ENCODE assay signal across 25 cellular contexts in genomic region chr18:1252936-1253335, GRCh38.
"Had no signal": no experiment of that assay in that cellular context is flagged by ENCODE, and none has a peak within 500 bp of the region (broad histone marks: within the 10 kb centered on the region; RNA-seq: fewer than 3 reads in every experiment).

No MANE protein-coding gene starts in this region.

- H3K9me3 ChIP-seq: ascending aorta, colonic mucosa, esophagus squamous epithelium, gastroesophageal sphincter had no signal

- DNase-seq: activated B cell treated with CpG ODN at 0.5 μM for 24 hours; activated CD4-positive, alpha-beta memory T cell treated with anti-CD3 and anti-CD28 coated beads for 36 hours; activated CD4-positive, alpha-beta T cell treated with anti-CD3 and anti-CD28 coated beads for 36 hours; activated CD4-positive, alpha-beta T cell treated with anti-CD3 and anti-CD28 coated beads, Interleukin-2, amount 10 ng/mL, durations not matched to agents 24 days and 14 days; activated CD8-positive, alpha-beta memory T cell treated with anti-CD3 and anti-CD28 coated beads, Interleukin-2, amount 10 ng/mL, durations not matched to agents 7 days and 5 days; activated CD8-positive, alpha-beta memory T cell treated with anti-CD3 and anti-CD28 coated beads, Interleukin-2, amount 50 U/mL, for 4 hours; activated CD8-positive, alpha-beta T cell treated with anti-CD3 and anti-CD28 coated beads, Interleukin-2, amount 10 ng/mL, durations not matched to agents 7 days and 5 days; activated gamma-delta T cell; activated naive CD4-positive, alpha-beta T cell; activated naive CD4-positive, alpha-beta T cell treated with anti-CD3 and anti-CD28 coated beads, Interleukin-2, amount 10 ng/mL, durations not matched to agents 7 days and 5 days; activated naive CD8-positive, alpha-beta T cell treated with anti-CD3 and anti-CD28 coated beads, Interleukin-2, amount 10 ng/mL, durations not matched to agents 7 days and 5 days; activated T-cell treated with anti-CD3 and anti-CD28 coated beads, Interleukin-2, amount 50 U/mL, for 1 hour; activated T-cell treated with anti-CD3 and anti-CD28 coated beads, Interleukin-2, amount 50 U/mL, for 72 hours; central memory CD4-positive, alpha-beta T cell; cerebellar nuclear complex; colonic mucosa; effector CD8-positive, alpha-beta T cell; esophagus squamous epithelium; T-helper 17 cell; T1000; WERI-Rb-1 had no signal

- H3K4me3 ChIP-seq: ascending aorta, breast epithelium, cardiac muscle cell, colonic mucosa, esophagus squamous epithelium, gastroesophageal sphincter had no signal

- H3K4me1 ChIP-seq: ascending aorta, breast epithelium, colonic mucosa, esophagus squamous epithelium, gastroesophageal sphincter had no signal

- H3K36me3 ChIP-seq: ascending aorta, breast epithelium, cardiac muscle cell, colonic mucosa, esophagus squamous epithelium, gastroesophageal sphincter, WERI-Rb-1 had no signal

- H3K27me3 ChIP-seq: ascending aorta, breast epithelium, cardiac muscle cell, colonic mucosa, esophagus squamous epithelium, gastroesophageal sphincter had no signal
